In the genomic region with DNA sequence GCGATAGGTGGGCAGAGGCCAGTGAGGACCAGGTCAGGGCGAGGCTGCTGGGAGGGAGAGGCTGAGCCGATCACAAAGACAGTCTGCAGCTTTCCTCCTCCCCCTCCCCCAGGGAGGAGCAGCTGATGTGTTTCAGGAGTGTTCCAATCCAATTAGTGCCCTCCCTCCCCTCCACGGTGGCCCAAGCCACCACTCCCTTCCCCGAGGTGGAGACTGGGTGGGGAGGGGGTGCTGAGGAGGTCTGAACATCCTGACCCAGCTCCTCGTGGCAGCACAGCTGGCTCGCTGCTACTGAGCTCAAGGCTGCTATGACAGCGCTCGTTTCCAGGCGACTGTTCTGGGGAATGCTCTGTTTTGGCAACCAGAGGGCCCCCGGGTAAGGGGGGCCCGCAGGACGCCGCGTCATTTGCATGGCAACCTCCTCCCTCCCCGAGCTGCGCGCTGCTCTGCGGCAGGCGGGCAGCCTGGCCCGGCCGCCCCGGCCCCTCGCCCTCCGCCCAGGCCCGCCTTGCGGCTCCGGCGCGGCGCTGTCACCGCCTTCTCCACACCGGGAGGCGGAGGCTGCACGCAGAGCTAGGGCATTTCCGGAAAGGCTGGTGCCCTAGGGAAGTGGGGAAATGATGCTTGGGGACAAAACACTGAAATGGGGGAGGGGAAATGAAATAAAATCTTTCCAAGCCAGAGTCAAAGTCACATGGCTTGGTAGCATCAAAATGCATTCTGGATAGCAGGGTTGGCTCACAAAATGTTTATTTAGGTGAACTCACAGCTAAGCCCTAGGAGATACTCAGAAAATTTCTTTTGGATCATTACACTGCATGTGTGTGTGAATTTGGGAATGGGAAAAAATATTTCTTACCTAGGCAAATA, we compare ENCODE assay signal across 8 cellular contexts.
DNase-seq lines count a peak whose midpoint lies in the region; ATAC-seq and TF ChIP-seq lines count a peak whose summit lies in the region.

No MANE protein-coding gene starts in this region.

- no peak for TF ChIP-seq CTCF in AG09309 (IDR thresholded peaks at IDR 0.05; ENCODE audit: control insufficient read depth, insufficient read depth, low read depth, low read length, missing control alignments)

- ATAC-seq in GM19035 (IDR thresholded peaks at IDR 0.05; ENCODE audit: unreplicated experiment) (peak; percentile 75), HG03378 (IDR thresholded peaks at IDR 0.05; ENCODE audit: unreplicated experiment) (peak; percentile 73), left lobe of liver (peak; percentile 81)

- no peak for DNase-seq in AG09309 (ENCODE audit: low read depth)
- DNase-seq in NCI-H510A treated with DMSO at 0.1 percent for 48 hours (lab: John Stamatoyannopoulos, UW), result peak; percentile 98
- peak; percentile 74 for DNase-seq in activated CD4-positive, alpha-beta T cell treated with anti-CD3 and anti-CD28 coated beads, Interleukin-2, amount 50 U/mL, for 1 hour
- peak; percentile 93 for DNase-seq in dedifferentiated amniotic fluid mesenchymal stem cell (ENCODE audit: extremely low spot score)
- DNase-seq in left lobe of liver (ENCODE audit: low spot score), result peak; percentile 82
- peak; percentile 77 for DNase-seq in stimulated activated CD4-positive, alpha-beta T cell treated with anti-CD3 and anti-CD28 coated beads, Interleukin-1b, Interleukin-23, amount 100 ng/mL, for 48 hours

- H3K4me3 ChIP-seq in AG09309 (ENCODE audit: control insufficient read depth, low read depth, low read length), result peak overlapping the region; percentile 40
